8 cellular contexts compared by ENCODE assay signal in genomic region chr17:3796110-3796821, GRCh38. TPM values are rescaled to one million over a fixed set of nuclear protein-coding genes. Genes with fewer than 3 reads are reported as not detected.
A peak's percentile ranks its signal among the peaks of the same experiment; 100 is the strongest.
DNase-seq lines count a peak whose midpoint lies in the region; ATAC-seq lines count a peak whose summit lies in the region.

No MANE protein-coding gene starts in this region.

- WGBS in neuronal stem cell (ENCODE audit: extremely low coverage in 2 of 2, insufficient read length in 2 of 2, insufficient replicate concordance in 1 of 2), 2 donors, result no CpG with 5 or more reads among the region's 17 CpGs

- H3K23ac ChIP-seq in neuronal stem cell (ENCODE audit: low read depth, low read length, poor library complexity), result peak overlapping the region; percentile 37

- H2AK5ac ChIP-seq in neuronal stem cell (ENCODE audit: low read depth, low read length), result peak overlapping the region; percentile 81

- no peak overlapping the region for H2BK120ac ChIP-seq in neuronal stem cell (ENCODE audit: low read depth, low read length)

- H3K9me3 ChIP-seq in neuronal stem cell (replicated peaks in 1 of 2; ENCODE audit: control insufficient read depth in 2 of 2, insufficient read depth in 1 of 2, low read depth in 1 of 2, low read length in 2 of 2), result peaks cover 0 to 3% of the 10 kb centered on the region in 2 donors

- DNase-seq in activated CD8-positive, alpha-beta memory T cell treated with anti-CD3 and anti-CD28 coated beads, Interleukin-2, amount 50 U/mL, for 1 hour (ENCODE audit: extremely low read depth), result peak; percentile 88
- DNase-seq in neuronal stem cell (ENCODE audit: low spot score) (no peak), hepatic stellate cell (ENCODE audit: low spot score) (no peak), SW480 (ENCODE audit: low spot score) (no peak)

- peak; percentile 70 for ATAC-seq in GM18907 (IDR thresholded peaks at IDR 0.05; ENCODE audit: unreplicated experiment)
- peak; percentile 70 for ATAC-seq in HG03103 (IDR thresholded peaks at IDR 0.05; ENCODE audit: low read depth, unreplicated experiment)
- ATAC-seq in HG03025 (IDR thresholded peaks at IDR 0.05; ENCODE audit: low FRiP score, unreplicated experiment), result no peak
- ATAC-seq in HG03457 (IDR thresholded peaks at IDR 0.05; ENCODE audit: unreplicated experiment), result no peak

- H2BK12ac ChIP-seq in neuronal stem cell (ENCODE audit: low read length), result peak overlapping the region; percentile 22

- peak overlapping the region; percentile 53 for H4K91ac ChIP-seq in neuronal stem cell (ENCODE audit: low read depth, low read length, poor library complexity)

- peaks cover 0 to 4% of the 10 kb centered on the region in 2 donors for H3K36me3 ChIP-seq in neuronal stem cell (replicated peaks in 1 of 2; ENCODE audit: control insufficient read depth in 2 of 2, insufficient read depth in 2 of 2, low read length in 2 of 2)

- H3K4me2 ChIP-seq in neuronal stem cell (ENCODE audit: insufficient read depth, low read length, poor library complexity, severe bottlenecking), result no peak overlapping the region

- H3K4ac ChIP-seq in neuronal stem cell (ENCODE audit: low read length), result no peak overlapping the region

- peaks cover 0 to 3% (median 0%) of the 10 kb centered on the region in 3 experiments for H3K27me3 ChIP-seq in neuronal stem cell (ENCODE audit: control insufficient read depth in 3 of 3, insufficient read depth in 3 of 3, low read depth in 1 of 3, low read length in 3 of 3)

- H2AFZ ChIP-seq in neuronal stem cell (ENCODE audit: low read length), result no peak overlapping the region

- H3K79me1 ChIP-seq in neuronal stem cell (ENCODE audit: low read depth, low read length), result no peaks in the 10 kb centered on the region

- H2BK15ac ChIP-seq in neuronal stem cell (ENCODE audit: low read length), result no peak overlapping the region

- H3K14ac ChIP-seq in neuronal stem cell (ENCODE audit: low read length), result peak overlapping the region; percentile 94

- H3K9ac ChIP-seq in neuronal stem cell (ENCODE audit: low read depth, low read length, poor library complexity), result peak overlapping the region; percentile 75

- no peak overlapping the region for H2BK5ac ChIP-seq in neuronal stem cell (ENCODE audit: low read length)

- peaks cover 5 to 8% of the 10 kb centered on the region in 2 donors for H3K4me1 ChIP-seq in neuronal stem cell (ENCODE audit: control insufficient read depth in 2 of 2, insufficient read depth in 1 of 2, low read depth in 1 of 2, low read length in 2 of 2)

- H3K18ac ChIP-seq in neuronal stem cell (ENCODE audit: low read length), result peak overlapping the region; percentile 71

- H3K4me3 ChIP-seq in neuronal stem cell (ENCODE audit: low read length in 2 of 2), result peak overlapping the region in 1 of 2 donors; percentile 56

- H4K8ac ChIP-seq in neuronal stem cell (ENCODE audit: low read depth, low read length), result peak overlapping the region; percentile 65

- H3K27ac ChIP-seq in neuronal stem cell (replicated peaks; ENCODE audit: low read length), result no peak overlapping the region

RNA-seq across cellular contexts. Expression of gene ITGAE, which starts 4.7 kb away (rescaled TPM):
- polyA plus RNA-seq in neuronal stem cell (2013, experiment 1 of 2), result 59.7 TPM
- 59.3 TPM for polyA plus RNA-seq in neuronal stem cell (2013, experiment 2 of 2)

RNA-seq across cellular contexts. Expression of gene NCBP3, which starts 49.8 kb away (rescaled TPM):
- 32.2 TPM for polyA plus RNA-seq in neuronal stem cell (2013, experiment 1 of 2)
- polyA plus RNA-seq in neuronal stem cell (2013, experiment 2 of 2), result 31.9 TPM

Comparison
In these comparisons a context has a peak if more than half of its experiments do, and no peak if none do; other contexts are left out.
1. ATAC-seq: peak in GM18907 (single experiment) and HG03103 (single experiment); none in HG03025 (single experiment) and HG03457 (single experiment).